13 cellular contexts compared by ENCODE assay signal in genomic region chr12:46414591-46415268, GRCh38. TPM values are rescaled to one million over a fixed set of nuclear protein-coding genes. Genes with fewer than 3 reads are reported as not detected.
DNase-seq lines count a peak whose midpoint lies in the region; ATAC-seq and TF ChIP-seq lines count a peak whose summit lies in the region.
"Had no signal": no experiment of that assay in that cellular context is flagged by ENCODE, and none has a peak within 500 bp of the region (broad histone marks: within the 10 kb centered on the region; RNA-seq: fewer than 3 reads in every experiment).

No MANE protein-coding gene starts in this region.

- intact Hi-C loops in body of pancreas (cut with DNase I) (no loop called here), left colon (cut with DNase I, micrococcal nuclease) (no loop called here), testis (cut with DNase I; ENCODE audit: low total_unique reads) (no loop called here)

- no peak for TF ChIP-seq RAD21 in Ishikawa (IDR thresholded peaks at IDR 0.05; ENCODE audit: low read depth)

- ATAC-seq in body of pancreas: peak; percentile 68
- peak; percentile 30 for ATAC-seq in left colon

- H3K4me1 ChIP-seq in body of pancreas: peaks cover 17% of the 10 kb centered on the region
- no peaks in the 10 kb centered on the region for H3K4me1 ChIP-seq in testis

- no peak overlapping the region for H3K4me3 ChIP-seq in body of pancreas
- H3K4me3 ChIP-seq in testis: no peak overlapping the region

- no peaks in the 10 kb centered on the region for H3K9me3 ChIP-seq in body of pancreas
- H3K9me3 ChIP-seq in testis: no peaks in the 10 kb centered on the region

- no peaks in the 10 kb centered on the region for H3K36me3 ChIP-seq in body of pancreas (replicated peaks in 1 of 2; ENCODE audit: insufficient read depth in 1 of 2, low read depth in 2 of 2)
- H3K36me3 ChIP-seq in testis (ENCODE audit: low read depth, missing control alignments): no peaks in the 10 kb centered on the region

- no peak for TF ChIP-seq EP300 in Ishikawa (IDR thresholded peaks at IDR 0.05; ENCODE audit: borderline replicate concordance)

- no peak for DNase-seq in body of pancreas
- no peak for DNase-seq in left colon
- no peak for DNase-seq in GOT3 (lab: John Stamatoyannopoulos, UW)
- no peak for DNase-seq in testis
- DNase-seq in NCI-H524 treated with DMSO at 0.1 percent for 48 hours (lab: John Stamatoyannopoulos, UW): no peak
- DNase-seq in A172 (ENCODE audit: low spot score): no peak
- DNase-seq: EL, MV-4-11, NCI-H1417 treated with DMSO at 0.1 percent for 48 hours, NCI-H1930, NCI-H69 had no signal

- WGBS in body of pancreas, 2 donors: 24 to 37% methylated on average over 1 of the region's 1 CpG
- WGBS in testis, 2 donors: 52 to 68% methylated on average over 1 of the region's 1 CpG

- TF ChIP-seq CTCF in C4-2B (conservative IDR thresholded peaks at IDR 0.05) (no peak), body of pancreas (IDR thresholded peaks at IDR 0.05) (no peak), testis (IDR thresholded peaks at IDR 0.05) (no peak)

- H3K27ac ChIP-seq in C4-2B (peak overlapping the region; percentile 17; the same call in 1 of the 2 replicates), body of pancreas (peak overlapping the region in 1 of 4 donors; percentile 14), testis (no peak overlapping the region)

- H3K27me3 ChIP-seq in body of pancreas: no peaks in the 10 kb centered on the region
- H3K27me3 ChIP-seq in testis: no peaks in the 10 kb centered on the region

- no peak for TF ChIP-seq POLR2A in body of pancreas (IDR thresholded peaks at IDR 0.05)
- TF ChIP-seq POLR2A in testis (IDR thresholded peaks at IDR 0.05): no peak

TF ChIP-seq in Ishikawa, 13 proteins besides CTCF, POLR2A, EP300 and RAD21:
- TF ChIP-seq REST (IDR thresholded peaks at IDR 0.05; ENCODE audit: low read depth) (no peak), MAX (IDR thresholded peaks at IDR 0.05) (0 out of 2 replicates have a peak, but pooled peaks have one; percentile 35), YY1 (IDR thresholded peaks at IDR 0.05; ENCODE audit: low read depth) (no peak), USF1 (IDR thresholded peaks at IDR 0.05) (no peak), FOXM1 (IDR thresholded peaks at IDR 0.05; ENCODE audit: borderline replicate concordance, low read depth) (peak; percentile 20; the same call in 1 of the 2 replicates), CEBPB (IDR thresholded peaks at IDR 0.05) (no peak), TCF12 (IDR thresholded peaks at IDR 0.05; ENCODE audit: low read depth) (no peak), TAF1 (IDR thresholded peaks at IDR 0.05; ENCODE audit: low read depth) (no peak), NFIC (IDR thresholded peaks at IDR 0.05) (peak; percentile 85), EGR1 (IDR thresholded peaks at IDR 0.05) (no peak), CREB1 (IDR thresholded peaks at IDR 0.05; ENCODE audit: low read depth) (no peak), TEAD4 (IDR thresholded peaks at IDR 0.05) (no peak), ZBTB7A (IDR thresholded peaks at IDR 0.05; ENCODE audit: low read depth) (no peak)

RNA-seq across cellular contexts. Expression of gene SLC38A2, which starts 42.2 kb away (rescaled TPM):
- total RNA-seq in body of pancreas: 100 to 1,000 TPM; 184 to 203 TPM
- 100 to 1,000 TPM; 128 to 220 TPM for total RNA-seq in left colon
- total RNA-seq in testis: 100 to 1,000 TPM; 151 to 220 TPM
- 56.4 TPM for polyA plus RNA-seq in testis (ENCODE audit: insufficient read depth, low read depth, low replicate concordance)
- total RNA-seq in A172 (2014; rRNA removed; shearing (Covaris generic)): 140 and 141 TPM in 2 replicates
